2 cellular contexts compared by ENCODE assay signal in genomic region chr15:40795019-40795418, GRCh38.
TF ChIP-seq lines count a peak whose summit lies in the region.

No MANE protein-coding gene starts in this region.

TF ChIP-seq in GM23338, 12 proteins besides CTCF, POLR2A, EP300 and RAD21:
- no peak for TF ChIP-seq CREB1 (CRISPR knock-in tag; IDR thresholded peaks at IDR 0.05; ENCODE audit: low read depth)
- TF ChIP-seq ZNF331 (CRISPR knock-in tag; IDR thresholded peaks at IDR 0.05; ENCODE audit: low read depth) = no peak
- TF ChIP-seq, protein P1, sequence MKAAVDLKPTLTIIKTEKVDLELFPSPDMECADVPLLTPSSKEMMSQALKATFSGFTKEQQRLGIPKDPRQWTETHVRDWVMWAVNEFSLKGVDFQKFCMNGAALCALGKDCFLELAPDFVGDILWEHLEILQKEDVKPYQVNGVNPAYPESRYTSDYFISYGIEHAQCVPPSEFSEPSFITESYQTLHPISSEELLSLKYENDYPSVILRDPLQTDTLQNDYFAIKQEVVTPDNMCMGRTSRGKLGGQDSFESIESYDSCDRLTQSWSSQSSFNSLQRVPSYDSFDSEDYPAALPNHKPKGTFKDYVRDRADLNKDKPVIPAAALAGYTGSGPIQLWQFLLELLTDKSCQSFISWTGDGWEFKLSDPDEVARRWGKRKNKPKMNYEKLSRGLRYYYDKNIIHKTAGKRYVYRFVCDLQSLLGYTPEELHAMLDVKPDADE (IDR thresholded peaks at IDR 0.05) = no peak
- no peak for TF ChIP-seq STAT1 (IDR thresholded peaks at IDR 0.05; ENCODE audit: unreplicated experiment)
- no peak for TF ChIP-seq EZH2 (IDR thresholded peaks at IDR 0.05; ENCODE audit: low read depth, unreplicated experiment)
- no peak for TF ChIP-seq REST (IDR thresholded peaks at IDR 0.05; ENCODE audit: unreplicated experiment)
- no peak for TF ChIP-seq POLR2AphosphoS5 (IDR thresholded peaks at IDR 0.05; ENCODE audit: low read depth)
- no peak for TF ChIP-seq NANOG (IDR thresholded peaks at IDR 0.05; ENCODE audit: borderline replicate concordance)
- no peak for TF ChIP-seq JUNB (IDR thresholded peaks at IDR 0.05; ENCODE audit: unreplicated experiment)
- TF ChIP-seq EZH2phosphoT487 (IDR thresholded peaks at IDR 0.05; ENCODE audit: unreplicated experiment) = no peak
- no peak for TF ChIP-seq ZNF114 (CRISPR knock-in tag; IDR thresholded peaks at IDR 0.05)
- TF ChIP-seq, protein P2, sequence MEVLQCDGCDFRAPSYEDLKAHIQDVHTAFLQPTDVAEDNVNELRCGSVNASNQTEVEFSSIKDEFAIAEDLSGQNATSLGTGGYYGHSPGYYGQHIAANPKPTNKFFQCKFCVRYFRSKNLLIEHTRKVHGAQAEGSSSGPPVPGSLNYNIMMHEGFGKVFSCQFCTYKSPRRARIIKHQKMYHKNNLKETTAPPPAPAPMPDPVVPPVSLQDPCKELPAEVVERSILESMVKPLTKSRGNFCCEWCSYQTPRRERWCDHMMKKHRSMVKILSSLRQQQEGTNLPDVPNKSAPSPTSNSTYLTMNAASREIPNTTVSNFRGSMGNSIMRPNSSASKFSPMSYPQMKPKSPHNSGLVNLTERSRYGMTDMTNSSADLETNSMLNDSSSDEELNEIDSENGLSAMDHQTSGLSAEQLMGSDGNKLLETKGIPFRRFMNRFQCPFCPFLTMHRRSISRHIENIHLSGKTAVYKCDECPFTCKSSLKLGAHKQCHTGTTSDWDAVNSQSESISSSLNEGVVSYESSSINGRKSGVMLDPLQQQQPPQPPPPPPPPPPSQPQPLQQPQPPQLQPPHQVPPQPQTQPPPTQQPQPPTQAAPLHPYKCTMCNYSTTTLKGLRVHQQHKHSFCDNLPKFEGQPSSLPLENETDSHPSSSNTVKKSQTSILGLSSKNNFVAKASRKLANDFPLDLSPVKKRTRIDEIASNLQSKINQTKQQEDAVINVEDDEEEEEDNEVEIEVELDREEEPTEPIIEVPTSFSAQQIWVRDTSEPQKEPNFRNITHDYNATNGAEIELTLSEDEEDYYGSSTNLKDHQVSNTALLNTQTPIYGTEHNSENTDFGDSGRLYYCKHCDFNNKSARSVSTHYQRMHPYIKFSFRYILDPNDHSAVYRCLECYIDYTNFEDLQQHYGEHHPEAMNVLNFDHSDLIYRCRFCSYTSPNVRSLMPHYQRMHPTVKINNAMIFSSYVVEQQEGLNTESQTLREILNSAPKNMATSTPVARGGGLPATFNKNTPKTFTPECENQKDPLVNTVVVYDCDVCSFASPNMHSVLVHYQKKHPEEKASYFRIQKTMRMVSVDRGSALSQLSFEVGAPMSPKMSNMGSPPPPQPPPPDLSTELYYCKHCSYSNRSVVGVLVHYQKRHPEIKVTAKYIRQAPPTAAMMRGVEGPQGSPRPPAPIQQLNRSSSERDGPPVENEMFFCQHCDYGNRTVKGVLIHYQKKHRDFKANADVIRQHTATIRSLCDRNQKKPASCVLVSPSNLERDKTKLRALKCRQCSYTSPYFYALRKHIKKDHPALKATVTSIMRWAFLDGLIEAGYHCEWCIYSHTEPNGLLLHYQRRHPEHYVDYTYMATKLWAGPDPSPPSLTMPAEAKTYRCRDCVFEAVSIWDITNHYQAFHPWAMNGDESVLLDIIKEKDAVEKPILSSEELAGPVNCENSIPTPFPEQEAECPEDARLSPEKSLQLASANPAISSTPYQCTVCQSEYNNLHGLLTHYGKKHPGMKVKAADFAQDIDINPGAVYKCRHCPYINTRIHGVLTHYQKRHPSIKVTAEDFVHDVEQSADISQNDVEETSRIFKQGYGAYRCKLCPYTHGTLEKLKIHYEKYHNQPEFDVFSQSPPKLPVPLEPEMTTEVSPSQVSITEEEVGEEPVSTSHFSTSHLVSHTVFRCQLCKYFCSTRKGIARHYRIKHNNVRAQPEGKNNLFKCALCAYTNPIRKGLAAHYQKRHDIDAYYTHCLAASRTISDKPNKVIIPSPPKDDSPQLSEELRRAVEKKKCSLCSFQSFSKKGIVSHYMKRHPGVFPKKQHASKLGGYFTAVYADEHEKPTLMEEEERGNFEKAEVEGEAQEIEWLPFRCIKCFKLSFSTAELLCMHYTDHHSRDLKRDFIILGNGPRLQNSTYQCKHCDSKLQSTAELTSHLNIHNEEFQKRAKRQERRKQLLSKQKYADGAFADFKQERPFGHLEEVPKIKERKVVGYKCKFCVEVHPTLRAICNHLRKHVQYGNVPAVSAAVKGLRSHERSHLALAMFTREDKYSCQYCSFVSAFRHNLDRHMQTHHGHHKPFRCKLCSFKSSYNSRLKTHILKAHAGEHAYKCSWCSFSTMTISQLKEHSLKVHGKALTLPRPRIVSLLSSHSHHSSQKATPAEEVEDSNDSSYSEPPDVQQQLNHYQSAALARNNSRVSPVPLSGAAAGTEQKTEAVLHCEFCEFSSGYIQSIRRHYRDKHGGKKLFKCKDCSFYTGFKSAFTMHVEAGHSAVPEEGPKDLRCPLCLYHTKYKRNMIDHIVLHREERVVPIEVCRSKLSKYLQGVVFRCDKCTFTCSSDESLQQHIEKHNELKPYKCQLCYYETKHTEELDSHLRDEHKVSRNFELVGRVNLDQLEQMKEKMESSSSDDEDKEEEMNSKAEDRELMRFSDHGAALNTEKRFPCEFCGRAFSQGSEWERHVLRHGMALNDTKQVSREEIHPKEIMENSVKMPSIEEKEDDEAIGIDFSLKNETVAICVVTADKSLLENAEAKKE (CRISPR knock-in tag; IDR thresholded peaks at IDR 0.05) = no peak

TF ChIP-seq in endothelial cell of umbilical vein, 7 proteins besides CTCF, POLR2A, EP300 and RAD21:
- TF ChIP-seq EZH2 (IDR thresholded peaks at IDR 0.05; ENCODE audit: borderline replicate concordance, low read depth, low read length, severe bottlenecking) = no peak
TF ChIP-seq in endothelial cell of umbilical vein: peak in this region for 0.
